ENCODE assay signal across 9 cellular contexts in genomic region chr16:88941051-88941932, GRCh38. TPM values are rescaled to one million over a fixed set of nuclear protein-coding genes. Genes with fewer than 3 reads are reported as not detected.
DNase-seq lines count a peak whose midpoint lies in the region; ATAC-seq and TF ChIP-seq lines count a peak whose summit lies in the region.
"Had no signal": no experiment of that assay in that cellular context is flagged by ENCODE, and none has a peak within 500 bp of the region (broad histone marks: within the 10 kb centered on the region; RNA-seq: fewer than 3 reads in every experiment).

No MANE protein-coding gene starts in this region.

- no peaks in the 10 kb centered on the region for H3K36me3 ChIP-seq in mesodermal cell (ENCODE audit: control insufficient read depth, insufficient read depth, low read length)

- WGBS in mesodermal cell (ENCODE audit: insufficient coverage in 2 of 2), 2 experiments = 1% methylated on average over 41 to 51 of the region's 132 CpGs

- no peaks in the 10 kb centered on the region for H3K27me3 Mint-ChIP-seq in activated B cell treated with CpG ODN at 0.5 μM for 24 hours

- no peak for TF ChIP-seq CTCF in activated B cell treated with CpG ODN at 0.5 μM for 24 hours (IDR thresholded peaks at IDR 0.05)

- H3K9me3 ChIP-seq in mesodermal cell (ENCODE audit: control insufficient read depth, low read length) = no peaks in the 10 kb centered on the region

- no peak overlapping the region for H3K27ac Mint-ChIP-seq in activated B cell treated with CpG ODN at 0.5 μM for 24 hours
- H3K27ac Mint-ChIP-seq: activated naive CD8-positive, alpha-beta T cell treated with anti-CD3 and anti-CD28 coated beads, Interleukin-2, amount 10 ng/mL, durations not matched to agents 7 days and 5 days had no signal

- no peaks in the 10 kb centered on the region for H3K4me1 ChIP-seq in mesodermal cell (ENCODE audit: control insufficient read depth, insufficient read depth, low read length, poor library complexity, severe bottlenecking)

- ATAC-seq in GM21723 (IDR thresholded peaks at IDR 0.05; ENCODE audit: unreplicated experiment) (peak; percentile 50), activated B cell treated with CpG ODN at 0.5 μM for 24 hours (ENCODE audit: low read depth) (peak; percentile 51), GM21390 (IDR thresholded peaks at IDR 0.05; ENCODE audit: unreplicated experiment) (no peak), HG03469 (IDR thresholded peaks at IDR 0.05; ENCODE audit: unreplicated experiment) (no peak)

- POLR2A ChIA-PET in activated B cell treated with CpG ODN at 0.5 μM for 24 hours (lab: Charles Lee) = interaction anchor here (1.1 to 1.9 kb wide), 4 partner anchors 25 to 42 kb away, joined by 3 to 9 read pairs (median 6); partner anchors contain the start of gene CBFA2T3

- DNase-seq in DMS114 treated with DMSO at 0.1 percent for 48 hours (lab: John Stamatoyannopoulos, UW; ENCODE audit: unreplicated experiment) (peak; percentile 10), activated B cell treated with CpG ODN at 0.5 μM for 24 hours (peak; percentile 66), H4 (ENCODE audit: low spot score) (no peak)
- no peak for DNase-seq in activated CD8-positive, alpha-beta memory T cell treated with anti-CD3 and anti-CD28 coated beads, Interleukin-2, amount 50 U/mL, for 48 hours

- no peak overlapping the region for H3K27ac ChIP-seq in mesodermal cell (ENCODE audit: low read depth, low read length, severe bottlenecking)

- no peaks in the 10 kb centered on the region for H3K9me3 Mint-ChIP-seq in activated B cell treated with CpG ODN at 0.5 μM for 24 hours
- H3K9me3 Mint-ChIP-seq: activated naive CD8-positive, alpha-beta T cell treated with anti-CD3 and anti-CD28 coated beads, Interleukin-2, amount 10 ng/mL, durations not matched to agents 7 days and 5 days had no signal

- peaks cover 2% of the 10 kb centered on the region for H3K36me3 Mint-ChIP-seq in activated B cell treated with CpG ODN at 0.5 μM for 24 hours (ENCODE audit: low read depth)
- H3K36me3 Mint-ChIP-seq: activated naive CD8-positive, alpha-beta T cell treated with anti-CD3 and anti-CD28 coated beads, Interleukin-2, amount 10 ng/mL, durations not matched to agents 7 days and 5 days had no signal

- peaks cover 55% of the 10 kb centered on the region for H3K4me1 Mint-ChIP-seq in activated B cell treated with CpG ODN at 0.5 μM for 24 hours

- intact Hi-C loops in activated B cell treated with CpG ODN at 0.5 μM for 24 hours (cut with micrococcal nuclease) = loop anchor here (2.0 to 10.0 kb wide), 2 partner anchors 124 to 624 kb away; partner anchors contain the start of gene RPL13

- CTCF ChIA-PET in activated B cell treated with CpG ODN at 0.5 μM for 24 hours (lab: Charles Lee) = interaction anchor here (1.0 to 1.4 kb wide), 6 partner anchors 26 to 275 kb away, joined by 3 to 6 read pairs (median 4); no protein-coding TSS in a partner anchor

- H3K4me3 ChIP-seq in mesodermal cell (ENCODE audit: extremely low read depth, insufficient read depth, low read length, poor library complexity, severe bottlenecking) = peak overlapping the region; percentile 28

- peak overlapping the region; percentile 70 for H3K4me3 Mint-ChIP-seq in activated B cell treated with CpG ODN at 0.5 μM for 24 hours
- H3K4me3 Mint-ChIP-seq: activated naive CD8-positive, alpha-beta T cell treated with anti-CD3 and anti-CD28 coated beads, Interleukin-2, amount 10 ng/mL, durations not matched to agents 7 days and 5 days had no signal

RNA-seq across cellular contexts. Expression of gene CBFA2T3, which starts 35.7 kb away (rescaled TPM):
- total RNA-seq in activated B cell treated with CpG ODN at 0.5 μM for 24 hours = 50.8 and 63.3 TPM in 2 replicates
- 2.1 TPM for polyA plus RNA-seq in mesodermal cell (2013, experiment 1 of 2)
- polyA plus RNA-seq in mesodermal cell (2013, experiment 2 of 2) = 2.4 TPM
- not detected in 2 replicates for total RNA-seq in H4 (2014; rRNA removed; shearing (Covaris generic))

Comparison
In these comparisons a context has a peak if more than half of its experiments do, and no peak if none do; other contexts are left out.
1. DNase-seq: peak in DMS114 treated with DMSO at 0.1 percent for 48 hours (single experiment) and activated B cell treated with CpG ODN at 0.5 μM for 24 hours (single experiment); none in H4 (single experiment) and activated CD8-positive, alpha-beta memory T cell treated with anti-CD3 and anti-CD28 coated beads, Interleukin-2, amount 50 U/mL, for 48 hours (single experiment).
2. ATAC-seq: peak in GM21723 (single experiment) and activated B cell treated with CpG ODN at 0.5 μM for 24 hours (single experiment); none in GM21390 (single experiment) and HG03469 (single experiment).
3. RNA of gene CBFA2T3, which starts 35.7 kb away (total RNA-seq): 50.8 to 63.3 TPM in activated B cell treated with CpG ODN at 0.5 μM for 24 hours; not detected in H4; every median in the first group is over 10 times any median in the second.